ENCODE assay signal across 8 cellular contexts in the genomic region with DNA sequence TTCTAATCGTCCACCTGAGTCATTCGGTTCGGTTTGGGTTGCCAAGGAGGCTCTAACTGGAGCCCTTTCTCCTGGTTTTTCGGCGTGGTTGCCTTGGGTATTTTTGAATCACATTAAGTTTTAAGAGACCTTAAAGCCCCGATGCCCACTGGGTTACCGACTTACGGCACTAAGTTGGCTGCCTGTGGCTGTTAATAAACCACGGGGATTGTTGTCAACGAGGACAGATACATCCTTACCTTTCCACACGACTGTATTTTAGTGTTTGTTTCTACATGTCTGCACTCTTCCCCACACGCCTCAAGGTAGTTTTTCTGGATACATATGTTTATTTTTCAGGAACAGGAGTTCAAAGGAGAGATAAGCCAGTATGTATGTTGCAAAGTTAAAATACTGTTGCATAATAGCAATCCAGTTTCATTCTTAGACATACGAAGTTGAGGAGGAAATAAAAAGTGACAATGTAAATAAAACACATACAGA. TPM values are rescaled to one million over a fixed set of nuclear protein-coding genes. Genes with fewer than 3 reads are reported as not detected.
DNase-seq lines count a peak whose midpoint lies in the region; ATAC-seq and TF ChIP-seq lines count a peak whose summit lies in the region.

No MANE protein-coding gene starts in this region.

- H3K79me2 ChIP-seq in ACC112 (ENCODE audit: control insufficient read depth, insufficient read depth, low read length, unreplicated experiment), result peaks cover 46% of the 10 kb centered on the region
- H3K79me2 ChIP-seq in GM23248 (ENCODE audit: insufficient read depth), result peaks cover 55% of the 10 kb centered on the region

- H2AFZ ChIP-seq in ACC112 (ENCODE audit: low read length, unreplicated experiment), result peak overlapping the region; percentile 90
- H2AFZ ChIP-seq in GM23248, result peak overlapping the region; percentile 81

- no peaks in the 10 kb centered on the region for H3K27me3 ChIP-seq in ACC112 (ENCODE audit: insufficient read depth, low read length)
- H3K27me3 ChIP-seq in GM23248 (replicated peaks; ENCODE audit: insufficient read depth), result no peaks in the 10 kb centered on the region

- H3K4me3 ChIP-seq in ACC112 (ENCODE audit: low read depth, low read length) (peak overlapping the region; percentile 98), GM23248 (peak overlapping the region; percentile 89), fibroblast of mammary gland (ENCODE audit: control insufficient read depth, low read depth, low read length) (peak overlapping the region; percentile 89), retinal pigment epithelial cell (ENCODE audit: low read length) (peak overlapping the region; percentile 91)

- peak overlapping the region; percentile 93 for H3K4me2 ChIP-seq in GM23248 (ENCODE audit: unreplicated experiment)

- H3K27ac ChIP-seq in ACC112 (ENCODE audit: low read depth, low read length) (no peak overlapping the region), GM23248 (no peak overlapping the region)

- no peaks in the 10 kb centered on the region for H3K27me3 Mint-ChIP-seq in T-helper 17 cell

- peak overlapping the region; percentile 97 for H3K9ac ChIP-seq in GM23248

- H3K9me3 ChIP-seq in GM23248 (ENCODE audit: low read depth) (no peaks in the 10 kb centered on the region), T-helper 17 cell (ENCODE audit: control insufficient read depth, low read length, poor library complexity, severe bottlenecking) (no peaks in the 10 kb centered on the region)

- H3F3A ChIP-seq in GM23248 (ENCODE audit: insufficient read depth), result no peaks in the 10 kb centered on the region

- H3K4me1 ChIP-seq in ACC112 (ENCODE audit: control insufficient read depth, insufficient read depth, low read length, unreplicated experiment) (no peaks in the 10 kb centered on the region), GM23248 (ENCODE audit: insufficient read depth) (0 out of 2 replicates have a peak, but pooled peaks cover 6% of the 10 kb centered on the region)

- DNase-seq in GM23248 (peak; percentile 65), T-helper 17 cell (no peak), fibroblast of mammary gland (ENCODE audit: low read depth) (peak; percentile 11), retinal pigment epithelial cell (ENCODE audit: low read depth) (no peak), NCI-H146 treated with DMSO at 0.1 percent for 48 hours (lab: John Stamatoyannopoulos, UW; ENCODE audit: unreplicated experiment) (no peak)

- in situ Hi-C loops in GM23248 (cut with MboI), result no loop called here

- peaks cover 16% of the 10 kb centered on the region for H3K4me1 Mint-ChIP-seq in T-helper 17 cell

- peaks cover 8% of the 10 kb centered on the region for H3K36me3 Mint-ChIP-seq in T-helper 17 cell (ENCODE audit: low read depth)

- peak overlapping the region; percentile 74 for H3K27ac Mint-ChIP-seq in T-helper 17 cell

- no peak for ATAC-seq in T-helper 17 cell
- no peak for ATAC-seq in HG03469 (IDR thresholded peaks at IDR 0.05; ENCODE audit: unreplicated experiment)
- no peak for ATAC-seq in HG02588 (IDR thresholded peaks at IDR 0.05; ENCODE audit: unreplicated experiment)

- 16 to 20% methylated on average over 13 of the region's 13 CpGs for WGBS in GM23248 (ENCODE audit: low coverage in 1 of 2, low lambda C conversion rate in 2 of 2, missing lambda C conversion rate in 2 of 2), 2 experiments

- H3K36me3 ChIP-seq in ACC112 (ENCODE audit: insufficient read depth, low read length) (no peaks in the 10 kb centered on the region), GM23248 (ENCODE audit: low read depth) (no peaks in the 10 kb centered on the region)

- H3K4me3 Mint-ChIP-seq in T-helper 17 cell, result peak overlapping the region; percentile 99

- no peaks in the 10 kb centered on the region for H4K20me1 ChIP-seq in GM23248 (ENCODE audit: insufficient read depth)

- H3K9me2 ChIP-seq in GM23248 (ENCODE audit: insufficient read depth), result no peaks in the 10 kb centered on the region

- TF ChIP-seq CTCF in fibroblast of mammary gland (conservative IDR thresholded peaks at IDR 0.05; ENCODE audit: control insufficient read depth, insufficient read depth, low read depth, low read length) (no peak), retinal pigment epithelial cell (conservative IDR thresholded peaks at IDR 0.05; ENCODE audit: low read depth, low read length) (no peak)

RNA-seq across cellular contexts. Expression of a gene that starts 1.2 kb away (rescaled TPM):
- 40.1 and 40.3 TPM in 2 replicates for total RNA-seq in GM23248 (2014; rRNA removed; shearing (Covaris generic))
- polyA plus RNA-seq in GM23248 (2016; fragmentation: Nextera tagmentation; extraction: Ambion mirVana), result 69.7 and 70.0 TPM in 2 replicates
- 10 to 100 TPM; 78.7 to 83.3 TPM for total RNA-seq in T-helper 17 cell

Comparison
In these comparisons a context has a peak if more than half of its experiments do, and no peak if none do; other contexts are left out.
1. DNase-seq: peak in GM23248 (single experiment) and fibroblast of mammary gland (single experiment); none in T-helper 17 cell (0 of 3), retinal pigment epithelial cell (single experiment) and NCI-H146 treated with DMSO at 0.1 percent for 48 hours (single experiment).
2. Peak in every context shown above with its lines, with median percentiles within 50 percentile points of each other: H3K4me3 ChIP-seq.